Comparison of ENCODE assay signal across 9 cellular contexts in the genomic region with DNA sequence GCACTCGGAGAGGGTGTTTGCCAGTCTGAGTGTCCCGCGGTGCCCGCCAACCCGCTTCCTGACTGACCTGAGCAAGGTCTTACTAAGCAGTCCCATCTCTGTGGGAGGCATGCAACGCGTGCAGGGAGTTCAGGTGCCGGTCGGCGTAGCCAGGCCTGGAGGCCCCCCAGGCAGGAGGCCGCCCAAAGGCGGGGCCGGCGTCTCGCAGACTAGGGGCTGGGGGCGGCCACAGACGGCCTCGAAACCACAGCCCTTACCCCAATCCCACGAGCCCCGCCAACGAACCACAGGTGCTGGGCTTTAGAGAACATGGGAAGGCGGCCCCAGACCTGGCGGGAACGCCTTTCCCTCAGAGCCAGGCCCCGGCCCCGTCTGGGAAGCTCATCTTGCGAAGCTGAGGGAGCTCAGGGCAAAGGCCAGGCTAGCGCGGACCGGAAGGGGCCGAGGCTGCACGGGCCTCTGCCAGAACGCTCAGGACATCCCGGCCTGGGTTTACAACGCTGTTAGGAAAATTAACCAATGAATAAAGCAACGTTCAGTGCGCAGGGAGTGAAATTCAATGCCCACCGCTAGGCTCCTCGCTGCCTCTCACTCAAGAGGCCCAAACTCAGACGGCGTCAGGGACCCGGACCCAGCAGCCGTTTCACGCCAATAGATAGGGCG. TPM values are rescaled to one million over a fixed set of nuclear protein-coding genes. Genes with fewer than 3 reads are reported as not detected.
A peak's percentile ranks its signal among the peaks of the same experiment; 100 is the strongest.
DNase-seq lines count a peak whose midpoint lies in the region; ATAC-seq and TF ChIP-seq lines count a peak whose summit lies in the region.
"Had no signal": no experiment of that assay in that cellular context is flagged by ENCODE, and none has a peak within 500 bp of the region (broad histone marks: within the 10 kb centered on the region; RNA-seq: fewer than 3 reads in every experiment).

No MANE protein-coding gene starts in this region.

- H3K27me3 Mint-ChIP-seq in CD8-positive, alpha-beta T cell (ENCODE audit: low read depth) = no peaks in the 10 kb centered on the region
- peaks cover 5% of the 10 kb centered on the region for H3K27me3 Mint-ChIP-seq in endothelial cell (ENCODE audit: unreplicated experiment)
- peaks cover 0 to 4% (median 0%) of the 10 kb centered on the region in 5 donors for H3K27me3 Mint-ChIP-seq in naive thymus-derived CD4-positive, alpha-beta T cell

- TF ChIP-seq CTCF in CD8-positive, alpha-beta T cell (IDR thresholded peaks at IDR 0.05) = no peak
- TF ChIP-seq CTCF in endothelial cell (IDR thresholded peaks at IDR 0.05; ENCODE audit: unreplicated experiment) = no peak
- TF ChIP-seq CTCF in tibial artery (IDR thresholded peaks at IDR 0.05) = peak; percentile 8 to 25
- TF ChIP-seq CTCF in GM13977 (IDR thresholded peaks at IDR 0.05; ENCODE audit: extremely low read depth, insufficient read depth, missing control alignments) = no peak

- CTCF ChIA-PET in CD8-positive, alpha-beta T cell (lab: Charles Lee) = interaction anchor here (1.5 to 14.0 kb wide), 9 partner anchors 11 to 159 kb away, joined by 4 to 210 read pairs (median 15); partner anchors contain the start of genes CASTOR1, RNF215 and SEC14L2
- CTCF ChIA-PET in naive thymus-derived CD4-positive, alpha-beta T cell (lab: Charles Lee) = interaction anchor here (0.6 to 7.7 kb wide), 11 partner anchors 10 to 506 kb away, joined by 4 to 78 read pairs (median 8); partner anchors contain the start of genes CASTOR1, OSM, RNF215 and SEC14L2

- H3K4me3 Mint-ChIP-seq in CD8-positive, alpha-beta T cell = peak overlapping the region; percentile 93
- H3K4me3 Mint-ChIP-seq in endothelial cell (ENCODE audit: unreplicated experiment) = peak overlapping the region; percentile 92
- peak overlapping the region; percentile 94 to 99 (median 98) for H3K4me3 Mint-ChIP-seq in naive thymus-derived CD4-positive, alpha-beta T cell

- H3K27me3 ChIP-seq in CD8-positive, alpha-beta T cell (ENCODE audit: insufficient read depth, low read length) = no peaks in the 10 kb centered on the region
- no peaks in the 10 kb centered on the region for H3K27me3 ChIP-seq in naive thymus-derived CD4-positive, alpha-beta T cell (ENCODE audit: control insufficient read depth in 2 of 2, insufficient read depth in 2 of 2, low read length in 2 of 2)
- no peaks in the 10 kb centered on the region for H3K27me3 ChIP-seq in tibial artery

- H3K9me3 ChIP-seq in CD8-positive, alpha-beta T cell (ENCODE audit: low read length) = no peaks in the 10 kb centered on the region
- no peaks in the 10 kb centered on the region for H3K9me3 ChIP-seq in naive thymus-derived CD4-positive, alpha-beta T cell (ENCODE audit: control insufficient read depth in 2 of 3, low read length in 3 of 3)
- no peaks in the 10 kb centered on the region for H3K9me3 ChIP-seq in tibial artery

- H3K4me1 ChIP-seq in CD8-positive, alpha-beta T cell (ENCODE audit: insufficient read depth, low read length) = peaks cover 41% of the 10 kb centered on the region
- H3K4me1 ChIP-seq in naive thymus-derived CD4-positive, alpha-beta T cell (ENCODE audit: control insufficient read depth in 2 of 2, insufficient read depth in 2 of 2, low read length in 2 of 2) = peaks cover 28 to 36% of the 10 kb centered on the region in 2 donors
- H3K4me1 ChIP-seq in tibial artery = peaks cover 3 to 61% (median 45%) of the 10 kb centered on the region in 4 donors

- ATAC-seq in CD8-positive, alpha-beta T cell = peak; percentile 4
- ATAC-seq in GM21423 (IDR thresholded peaks at IDR 0.05; ENCODE audit: unreplicated experiment) = peak; percentile 22
- no peak for ATAC-seq in naive thymus-derived CD4-positive, alpha-beta T cell

- H3K4me1 Mint-ChIP-seq in CD8-positive, alpha-beta T cell (ENCODE audit: low read depth) = peaks cover 63% of the 10 kb centered on the region
- H3K4me1 Mint-ChIP-seq in endothelial cell (ENCODE audit: unreplicated experiment) = peaks cover 39% of the 10 kb centered on the region
- peaks cover 30 to 71% (median 64%) of the 10 kb centered on the region in 7 donors for H3K4me1 Mint-ChIP-seq in naive thymus-derived CD4-positive, alpha-beta T cell

- POLR2A ChIA-PET in CD8-positive, alpha-beta T cell (lab: Charles Lee) = interaction anchor here (1.0 to 7.9 kb wide), 15 partner anchors 11 to 867 kb away, joined by 3 to 64 read pairs (median 5); partner anchors contain the start of genes CASTOR1, CCDC157, SEC14L2 and SF3A1
- POLR2A ChIA-PET in naive thymus-derived CD4-positive, alpha-beta T cell (lab: Charles Lee) = interaction anchor here (0.7 to 7.8 kb wide), 25 partner anchors 10 to 923 kb away, joined by 3 to 158 read pairs (median 4); partner anchors contain the start of genes CASTOR1, CCDC157, MORC2 and PATZ1

- peak overlapping the region; percentile 97 for H3K27ac Mint-ChIP-seq in CD8-positive, alpha-beta T cell
- H3K27ac Mint-ChIP-seq in endothelial cell (ENCODE audit: unreplicated experiment) = peak overlapping the region; percentile 81
- peak overlapping the region; percentile 96 to 100 (median 98) for H3K27ac Mint-ChIP-seq in naive thymus-derived CD4-positive, alpha-beta T cell

- no peaks in the 10 kb centered on the region for H3K9me3 Mint-ChIP-seq in CD8-positive, alpha-beta T cell
- no peaks in the 10 kb centered on the region for H3K9me3 Mint-ChIP-seq in endothelial cell (ENCODE audit: unreplicated experiment)
- H3K9me3 Mint-ChIP-seq in naive thymus-derived CD4-positive, alpha-beta T cell = no peaks in the 10 kb centered on the region

- in situ Hi-C loops in GM13977 (cut with MboI; ENCODE audit: low pct_unique_long_range_greater_than_20kb, low sequenced_read_pairs, unreplicated experiment) = no loop called here

- H3K36me3 ChIP-seq in CD8-positive, alpha-beta T cell (ENCODE audit: insufficient read depth, low read length) = peaks cover 5% of the 10 kb centered on the region
- H3K36me3 ChIP-seq in naive thymus-derived CD4-positive, alpha-beta T cell (ENCODE audit: control insufficient read depth in 2 of 3, insufficient read depth in 3 of 3, low read length in 3 of 3) = peaks cover under 1 to 19% (median 3%) of the 10 kb centered on the region in 3 experiments
- peaks cover 8 to 9% (median 8%) of the 10 kb centered on the region in 3 donors for H3K36me3 ChIP-seq in tibial artery

- H3K27ac ChIP-seq in CD8-positive, alpha-beta T cell (ENCODE audit: low read depth, low read length) = peak overlapping the region; percentile 89
- H3K27ac ChIP-seq in naive thymus-derived CD4-positive, alpha-beta T cell (ENCODE audit: low read depth, low read length) = peak overlapping the region; percentile 97
- H3K27ac ChIP-seq in tibial artery = peak overlapping the region; percentile 94 to 96

- intact Hi-C loops in CD8-positive, alpha-beta T cell (cut with DNase I, micrococcal nuclease) = loop anchor here in 1 of 2 experiments (1.0 to 10.0 kb wide), 9 partner anchors 9 to 1329 kb away; partner anchors contain the start of genes CCDC157, DEPDC5, MORC2 and NF2
- intact Hi-C loops in naive thymus-derived CD4-positive, alpha-beta T cell (cut with micrococcal nuclease) = loop anchor here (1.0 to 10.0 kb wide), 9 partner anchors 9 to 1071 kb away; partner anchors contain the start of genes ASCC2 (in 1 of the 2), NF2 (in 1 of the 2), PATZ1 (in 1 of the 2) and PIK3IP1 (in 1 of the 2)
- intact Hi-C loops in tibial artery (cut with DNase I; ENCODE audit: low total_unique reads) = no loop called here

- peaks cover 65% of the 10 kb centered on the region for H3K36me3 Mint-ChIP-seq in CD8-positive, alpha-beta T cell
- no peaks in the 10 kb centered on the region for H3K36me3 Mint-ChIP-seq in endothelial cell (ENCODE audit: low read depth, unreplicated experiment)
- peaks cover 4 to 35% (median 7%) of the 10 kb centered on the region in 5 donors for H3K36me3 Mint-ChIP-seq in naive thymus-derived CD4-positive, alpha-beta T cell

- DNase-seq in CD8-positive, alpha-beta T cell = peak in 3 of 7 experiments; percentile 38 to 62 (median 53)
- DNase-seq in HuH-7 (ENCODE audit: low spot score) = peak; percentile 65
- peak; percentile 41 for DNase-seq in activated CD4-positive, alpha-beta T cell treated with anti-CD3 and anti-CD28 coated beads, Interleukin-2, amount 50 U/mL, for 1 hour
- DNase-seq in endothelial cell (ENCODE audit: low spot score) = peak; percentile 31
- DNase-seq in naive thymus-derived CD4-positive, alpha-beta T cell = peak in 2 of 9 donors; percentile 41 to 68
- DNase-seq in tibial artery = peak in 1 of 2 donors; percentile 83
- no peak for DNase-seq in GM13977 (ENCODE audit: low spot score)

- peak overlapping the region; percentile 69 for H3K4me3 ChIP-seq in CD8-positive, alpha-beta T cell (ENCODE audit: low read depth, low read length)
- peak overlapping the region; percentile 76 for H3K4me3 ChIP-seq in naive thymus-derived CD4-positive, alpha-beta T cell (ENCODE audit: low read length)
- H3K4me3 ChIP-seq in tibial artery = peak overlapping the region; percentile 62 to 77

RNA-seq across cellular contexts. Expression of gene MTFP1, which starts 2.1 kb away (rescaled TPM):
- 100 to 1,000 TPM; 109 to 117 TPM for total RNA-seq in CD8-positive, alpha-beta T cell
- total RNA-seq in endothelial cell (ENCODE audit: unreplicated experiment) = 30.2 TPM
- total RNA-seq in naive thymus-derived CD4-positive, alpha-beta T cell = 10 to 100 TPM; 10.2 to 68.2 (median 23.6) TPM
- polyA plus RNA-seq in naive thymus-derived CD4-positive, alpha-beta T cell = 10 to 100 TPM; 26.7 to 30.4 TPM

RNA-seq across cellular contexts. Expression of gene SEC14L2, which starts 26.6 kb away (rescaled TPM):
- 100 to 1,000 TPM; 239 to 241 TPM for total RNA-seq in CD8-positive, alpha-beta T cell
- total RNA-seq in endothelial cell (ENCODE audit: unreplicated experiment) = 3.9 TPM
- 100 to 1,000 TPM in 1 of 5 experiments, 10 to 100 TPM in 4; 10.7 to 147 (median 16.5) TPM for total RNA-seq in naive thymus-derived CD4-positive, alpha-beta T cell
- 10 to 100 TPM; 12.7 to 20.7 TPM for polyA plus RNA-seq in naive thymus-derived CD4-positive, alpha-beta T cell

RNA-seq across cellular contexts. Expression of gene RNF215, which starts 36.2 kb away (rescaled TPM):
- total RNA-seq in CD8-positive, alpha-beta T cell = 1 to 10 TPM; 7.0 to 7.4 TPM
- total RNA-seq in endothelial cell (ENCODE audit: unreplicated experiment) = 39.1 TPM
- total RNA-seq in naive thymus-derived CD4-positive, alpha-beta T cell = 10 to 100 TPM in 1 of 5 experiments, 1 to 10 TPM in 4; 4.3 to 10.8 (median 5.3) TPM
- polyA plus RNA-seq in naive thymus-derived CD4-positive, alpha-beta T cell = 1 to 10 TPM in 1 of 2 donors, under 1 TPM in 1; 0.08 to 1.1 TPM

RNA-seq across cellular contexts. Expression of gene SEC14L3, which starts 48.4 kb away (rescaled TPM):
- total RNA-seq in CD8-positive, alpha-beta T cell = not detected
- not detected for total RNA-seq in endothelial cell (ENCODE audit: unreplicated experiment)
- not detected for total RNA-seq in naive thymus-derived CD4-positive, alpha-beta T cell
- not detected for polyA plus RNA-seq in naive thymus-derived CD4-positive, alpha-beta T cell
- total RNA-seq: RPMI7951 had no signal

Comparison
In these comparisons a context has a peak if more than half of its experiments do, and no peak if none do; other contexts are left out.
1. CTCF ChIP-seq: peak in tibial artery (2 of 2); none in CD8-positive, alpha-beta T cell (single experiment), endothelial cell (single experiment) and GM13977 (single experiment).
2. Peak in every context shown above with its lines, with median percentiles within 50 percentile points of each other: H3K27ac ChIP-seq, H3K4me3 ChIP-seq, H3K27ac Mint-ChIP-seq and H3K4me3 Mint-ChIP-seq.